In the genomic region with DNA sequence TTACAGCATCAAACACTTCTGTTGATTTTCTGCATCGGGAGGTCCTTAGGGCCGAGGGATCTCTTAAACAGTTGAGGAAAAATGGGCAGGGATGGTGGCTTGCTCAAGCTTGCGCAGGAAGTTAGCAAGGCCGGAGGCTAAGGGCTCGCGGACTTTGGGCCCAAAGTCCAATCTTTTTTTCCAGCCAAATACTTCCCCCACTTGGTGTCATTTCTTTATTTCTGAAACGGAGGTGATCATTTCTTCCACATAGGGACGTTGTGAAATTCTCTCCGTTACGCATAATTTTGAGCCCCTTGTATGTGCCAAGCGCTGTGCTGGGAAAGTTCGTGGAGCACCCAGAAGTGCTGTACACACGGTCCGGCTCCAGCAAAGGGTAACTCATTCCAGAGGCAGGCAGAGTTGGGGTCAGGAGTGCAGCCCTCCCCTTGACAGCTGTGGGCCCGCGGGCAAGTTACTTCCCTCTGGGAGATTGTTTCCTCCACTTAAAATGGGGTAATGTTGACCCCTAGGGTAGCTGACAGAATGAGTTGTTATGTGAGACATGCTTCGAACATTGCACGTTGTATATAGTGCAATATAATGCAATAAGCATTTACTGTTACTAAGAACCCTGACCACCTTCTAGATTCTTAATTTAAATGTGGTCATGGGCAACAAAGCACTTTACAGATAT, we compare ENCODE assay signal across 8 cellular contexts. TPM values are rescaled to one million over a fixed set of nuclear protein-coding genes. Genes with fewer than 3 reads are reported as not detected.
A peak's percentile ranks its signal among the peaks of the same experiment; 100 is the strongest.
DNase-seq lines count a peak whose midpoint lies in the region; FAIRE-seq and TF ChIP-seq lines count a peak whose summit lies in the region.

No MANE protein-coding gene starts in this region.

- H3K9me3 ChIP-seq in H1 (ENCODE audit: insufficient read depth in 2 of 2, low read depth in 1 of 2, low read length in 1 of 2) (no peaks in the 10 kb centered on the region), neural progenitor cell (ENCODE audit: low read depth) (no peaks in the 10 kb centered on the region)

- peaks cover 19 to 31% of the 10 kb centered on the region in 2 experiments for H4K20me1 ChIP-seq in H1 (replicated peaks in 1 of 2; ENCODE audit: control insufficient read depth in 1 of 2, insufficient read depth in 2 of 2, low read length in 2 of 2)
- peaks cover 31% of the 10 kb centered on the region for H4K20me1 ChIP-seq in neural progenitor cell (ENCODE audit: low read depth)

- peak overlapping the region; percentile 12 for H4K5ac ChIP-seq in H1 (ENCODE audit: insufficient read length, low read depth, low read length)

- no peak overlapping the region for H2BK120ac ChIP-seq in H1 (replicated peaks; ENCODE audit: low read depth, low read length)

- H2AK5ac ChIP-seq in H1 (ENCODE audit: low read depth, low read length) = no peak overlapping the region

- H3K18ac ChIP-seq in H1 (ENCODE audit: extremely low read depth, low read length) = no peak overlapping the region

- no peak overlapping the region for H3K4ac ChIP-seq in H1 (replicated peaks; ENCODE audit: insufficient read length, low read depth, low read length)

- H3F3A ChIP-seq in neural progenitor cell (ENCODE audit: low read depth) = peaks cover 18% of the 10 kb centered on the region

- CTCF ChIA-PET in H1 (lab: Charles Lee; ENCODE audit: partially characterized antibody) = interaction anchor here (1.0 to 19.7 kb wide), 5 partner anchors 10 to 171 kb away, joined by 3 to 361 read pairs (median 27); partner anchors contain the start of gene RPS19BP1

- H3K4me3 ChIP-seq in GM06990 (replicated peaks; ENCODE audit: low read depth, low read length) (peak overlapping the region; percentile 89), H1 (ENCODE audit: extremely low read depth in 1 of 4, insufficient read depth in 2 of 4, low read depth in 3 of 4, low read length in 4 of 4) (peak overlapping the region; percentile 68 to 88 (median 80)), neural progenitor cell (peak overlapping the region; percentile 83)

- FAIRE-seq in H1 (lab: Jason Lieb, UNC) = no peak

- WGBS in H1 (ENCODE audit: extremely low coverage in 1 of 2, insufficient coverage in 1 of 2, insufficient read length in 1 of 2, insufficient replicate concordance in 2 of 2, low coverage in 1 of 2, low lambda C conversion rate in 2 of 2, missing lambda C conversion rate in 1 of 2), 2 experiments = 54% methylated on average over 18 of the region's 18 CpGs; no CpG with 5 or more reads in 1 of the 2 experiments

- H2BK5ac ChIP-seq in H1 (ENCODE audit: low read depth, low read length) = no peak overlapping the region

- peak overlapping the region; percentile 97 for H3K4me3 Mint-ChIP-seq in neural progenitor cell

- peak overlapping the region; percentile 54 for H3K56ac ChIP-seq in H1 (replicated peaks; ENCODE audit: insufficient read length, low read depth, low read length)

- no peak overlapping the region for H4K8ac ChIP-seq in H1 (ENCODE audit: extremely low read depth, insufficient read depth, low read length)

- H3K4me1 ChIP-seq in H1 (replicated peaks in 1 of 4; ENCODE audit: control insufficient read depth in 3 of 4, insufficient read depth in 4 of 4, low read length in 3 of 4) (peaks cover 3 to 9% (median 4%) of the 10 kb centered on the region in 4 experiments; a peak in 6 of 7 replicates), neural progenitor cell (peaks cover 37% of the 10 kb centered on the region)

- H3K4me1 Mint-ChIP-seq in neural progenitor cell = peaks cover 43% of the 10 kb centered on the region

- TF ChIP-seq CTCF in GM06990 (IDR thresholded peaks at IDR 0.05; ENCODE audit: insufficient read depth, low read length, poor library complexity, severe bottlenecking) = no peak
- TF ChIP-seq CTCF in H1 (IDR thresholded peaks at IDR 0.05; ENCODE audit: control extremely low read depth in 1 of 3, insufficient read depth in 1 of 3, low read depth in 1 of 3, low read length in 3 of 3) = no peak
- no peak for TF ChIP-seq CTCF in neural progenitor cell (IDR thresholded peaks at IDR 0.05)

- peak overlapping the region; percentile 30 for H4K91ac ChIP-seq in H1 (replicated peaks; ENCODE audit: insufficient read length, low read length)

- H3K27me3 Mint-ChIP-seq in neural progenitor cell (ENCODE audit: insufficient read depth, low read depth) = peaks cover 4% of the 10 kb centered on the region

- no peak overlapping the region for H3K23ac ChIP-seq in H1 (ENCODE audit: insufficient read length)

- POLR2A ChIA-PET in H1 (lab: Charles Lee; ENCODE audit: partially characterized antibody) = interaction anchor here (1.2 to 4.6 kb wide), 5 partner anchors 8 to 98 kb away, joined by 3 to 42 read pairs (median 21); partner anchors contain the start of gene ATF4

- H3K27ac ChIP-seq in H1 (ENCODE audit: low read depth, low read length) (no peak overlapping the region), neural progenitor cell (no peak overlapping the region)

- no peak for TF ChIP-seq RAD21 in H1 (IDR thresholded peaks at IDR 0.05 in 1 of 2, conservative IDR thresholded peaks at IDR 0.05 in 1 of 2; ENCODE audit: low read depth in 2 of 2, low read length in 2 of 2)

- no peak overlapping the region for H2AFZ ChIP-seq in H1 (ENCODE audit: low read length)
- H2AFZ ChIP-seq in neural progenitor cell (replicated peaks) = no peak overlapping the region

- H3K79me1 ChIP-seq in H1 (ENCODE audit: low read depth, low read length) = peaks cover 3% of the 10 kb centered on the region; the same call in 1 of the 2 replicates

- H3K9ac ChIP-seq in H1 (replicated peaks in 1 of 4; ENCODE audit: extremely low read depth in 1 of 4, low read depth in 3 of 4, low read length in 3 of 4) (peak overlapping the region; percentile 14 to 69 (median 33); a peak in 4 of 7 replicates), neural progenitor cell (peak overlapping the region; percentile 63)

- H3K27me3 ChIP-seq in GM06990 (replicated peaks; ENCODE audit: control insufficient read depth, insufficient read depth, low read length) = no peaks in the 10 kb centered on the region
- peaks cover 6 to 58% (median 40%) of the 10 kb centered on the region in 4 experiments for H3K27me3 ChIP-seq in H1 (replicated peaks in 1 of 4; ENCODE audit: control insufficient read depth in 3 of 4, extremely low read depth in 1 of 4, insufficient read depth in 3 of 4, low read length in 3 of 4)
- H3K27me3 ChIP-seq in neural progenitor cell = peaks cover 15% of the 10 kb centered on the region

- no peak overlapping the region for H3K14ac ChIP-seq in H1 (ENCODE audit: insufficient read length)

- no peak overlapping the region for H3K27ac Mint-ChIP-seq in neural progenitor cell

- no peak overlapping the region for H2BK12ac ChIP-seq in H1 (ENCODE audit: low read depth, low read length)

- H3K4me2 ChIP-seq in H1 (ENCODE audit: insufficient read depth in 1 of 2, low read depth in 2 of 2, low read length in 2 of 2) (peak overlapping the region; percentile 77 to 86), neural progenitor cell (peak overlapping the region; percentile 94)

- H2BK20ac ChIP-seq in H1 (ENCODE audit: low read length) = no peak overlapping the region

- H3K23me2 ChIP-seq in H1 (ENCODE audit: low read depth, low read length) = peaks cover 5% of the 10 kb centered on the region

- TF ChIP-seq POLR2A in H1 (IDR thresholded peaks at IDR 0.05; ENCODE audit: control extremely low read depth in 1 of 2, low read depth in 2 of 2, low read length in 2 of 2) = no peak

- H2BK15ac ChIP-seq in H1 (ENCODE audit: low read length) = no peak overlapping the region

- no peak for TF ChIP-seq EP300 in H1 (IDR thresholded peaks at IDR 0.05; ENCODE audit: borderline replicate concordance in 1 of 2, low read depth in 2 of 2, low read length in 2 of 2)

- no peak for DNase-seq in GM06990 (ENCODE audit: extremely low read depth, insufficient read length)
- peak; percentile 33 to 61 for DNase-seq in NOMO-1 (lab: John Stamatoyannopoulos, UW; ENCODE audit: unreplicated experiment in 2 of 2)
- no peak for DNase-seq in H1 (ENCODE audit: low read depth in 1 of 2, low spot score in 2 of 2)
- no peak for DNase-seq in neural progenitor cell (ENCODE audit: low spot score)
- no peak for DNase-seq in effector CD8-positive, alpha-beta T cell (lab: John Stamatoyannopoulos, UW)
- DNase-seq in GDM1 (lab: John Stamatoyannopoulos, UW) = no peak
- DNase-seq in SKM-1 (lab: John Stamatoyannopoulos, UW; ENCODE audit: unreplicated experiment) = no peak
- no peak for DNase-seq in COLO829 (ENCODE audit: low spot score)

- peaks cover 5 to 13% of the 10 kb centered on the region in 2 experiments; a peak in 3 of 4 replicates for H3K79me2 ChIP-seq in H1 (ENCODE audit: control insufficient read depth in 1 of 2, insufficient read depth in 2 of 2, low read length in 2 of 2)
- H3K79me2 ChIP-seq in neural progenitor cell (ENCODE audit: low read depth) = peaks cover 22% of the 10 kb centered on the region

- H3K9me3 Mint-ChIP-seq in neural progenitor cell = no peaks in the 10 kb centered on the region

- H3K36me3 ChIP-seq in GM06990 (ENCODE audit: control insufficient read depth, insufficient read depth, low read length) = peaks cover 16% of the 10 kb centered on the region
- H3K36me3 ChIP-seq in H1 (ENCODE audit: control insufficient read depth in 2 of 4, insufficient read depth in 4 of 4, low read length in 3 of 4) = peaks cover 5 to 38% (median 22%) of the 10 kb centered on the region in 4 experiments
- no peaks in the 10 kb centered on the region for H3K36me3 ChIP-seq in neural progenitor cell

- H3K36me3 Mint-ChIP-seq in neural progenitor cell = peaks cover 23% of the 10 kb centered on the region

RNA-seq across cellular contexts. Expression of gene MIEF1, which starts 0.8 kb away (rescaled TPM):
- total RNA-seq in H1 (2021; fragmentation: NEBNext Ultra II Directional; extraction: Animal tissue kit (Norgen Biotek cat#: 25700)) = 31.4 and 32.7 TPM in 2 replicates
- 16.8 and 21.0 TPM in 2 replicates for polyA plus RNA-seq in H1 (2011; rRNA removed)
- 16.4 TPM for polyA plus RNA-seq in H1 (2011; cell fraction: cytosol; rRNA removed)
- polyA plus RNA-seq in H1 (2011; cell fraction: nucleus; rRNA removed) = 18.5 TPM
- polyA plus RNA-seq in H1 (2012, experiment 1 of 2) = 22.0 to 25.2 TPM (median 22.9 TPM) in 4 replicates
- 14.3 TPM for polyA plus RNA-seq in H1 (2012, experiment 2 of 2)
- polyA plus RNA-seq in H1 (2013, experiment 1 of 2) = 18.5 TPM
- polyA plus RNA-seq in H1 (2013, experiment 2 of 2) = 18.4 TPM
- polyA minus RNA-seq in H1 (2011; rRNA and poly(A)+ RNA removed) = 36.0 and 36.1 TPM in 2 replicates
- polyA minus RNA-seq in H1 (2011; cell fraction: cytosol; rRNA and poly(A)+ RNA removed) = 17.9 TPM
- 17.9 TPM for polyA minus RNA-seq in H1 (2011; cell fraction: nucleus; rRNA and poly(A)+ RNA removed)
- total RNA-seq in neural progenitor cell (ENCODE audit: low replicate concordance) = 22.0 and 32.7 TPM in 2 replicates

RNA-seq across cellular contexts. Expression of gene ATF4, which starts 17.4 kb away (rescaled TPM):
- 543 and 553 TPM in 2 replicates for total RNA-seq in H1 (2021; fragmentation: NEBNext Ultra II Directional; extraction: Animal tissue kit (Norgen Biotek cat#: 25700))
- polyA plus RNA-seq in H1 (2011; rRNA removed) = 685 and 704 TPM in 2 replicates
- polyA plus RNA-seq in H1 (2011; cell fraction: cytosol; rRNA removed) = 868 TPM
- polyA plus RNA-seq in H1 (2011; cell fraction: nucleus; rRNA removed) = 703 TPM
- polyA plus RNA-seq in H1 (2012, experiment 1 of 2) = 598 to 685 TPM (median 617 TPM) in 4 replicates
- 699 TPM for polyA plus RNA-seq in H1 (2012, experiment 2 of 2)
- 476 TPM for polyA plus RNA-seq in H1 (2013, experiment 1 of 2)
- polyA plus RNA-seq in H1 (2013, experiment 2 of 2) = 475 TPM
- polyA minus RNA-seq in H1 (2011; rRNA and poly(A)+ RNA removed) = 314 and 359 TPM in 2 replicates
- 150 TPM for polyA minus RNA-seq in H1 (2011; cell fraction: cytosol; rRNA and poly(A)+ RNA removed)
- polyA minus RNA-seq in H1 (2011; cell fraction: nucleus; rRNA and poly(A)+ RNA removed) = 255 TPM
- 189 and 230 TPM in 2 replicates for total RNA-seq in neural progenitor cell (ENCODE audit: low replicate concordance)

RNA-seq across cellular contexts. Expression of gene RPS19BP1, which starts 29.6 kb away (rescaled TPM):
- 77.5 and 77.9 TPM in 2 replicates for total RNA-seq in H1 (2021; fragmentation: NEBNext Ultra II Directional; extraction: Animal tissue kit (Norgen Biotek cat#: 25700))
- polyA plus RNA-seq in H1 (2011; rRNA removed) = 97.9 and 120 TPM in 2 replicates
- 120 TPM for polyA plus RNA-seq in H1 (2011; cell fraction: cytosol; rRNA removed)
- polyA plus RNA-seq in H1 (2011; cell fraction: nucleus; rRNA removed) = 94.6 TPM
- 79.6 to 99.4 TPM (median 89.0 TPM) in 4 replicates for polyA plus RNA-seq in H1 (2012, experiment 1 of 2)
- polyA plus RNA-seq in H1 (2012, experiment 2 of 2) = 100 TPM
- polyA plus RNA-seq in H1 (2013, experiment 1 of 2) = 71.2 TPM
- polyA plus RNA-seq in H1 (2013, experiment 2 of 2) = 71.6 TPM
- polyA minus RNA-seq in H1 (2011; rRNA and poly(A)+ RNA removed) = 7.8 and 8.1 TPM in 2 replicates
- 16.2 TPM for polyA minus RNA-seq in H1 (2011; cell fraction: cytosol; rRNA and poly(A)+ RNA removed)
- 23.8 TPM for polyA minus RNA-seq in H1 (2011; cell fraction: nucleus; rRNA and poly(A)+ RNA removed)
- 27.7 and 68.3 TPM in 2 replicates for total RNA-seq in neural progenitor cell (ENCODE audit: low replicate concordance)

RNA-seq across cellular contexts. Expression of gene MGAT3, which starts 46.1 kb away (rescaled TPM):
- 8.5 and 9.2 TPM in 2 replicates for total RNA-seq in H1 (2021; fragmentation: NEBNext Ultra II Directional; extraction: Animal tissue kit (Norgen Biotek cat#: 25700))
- polyA plus RNA-seq in H1 (2011; rRNA removed) = 4.3 and 6.3 TPM in 2 replicates
- 4.7 TPM for polyA plus RNA-seq in H1 (2011; cell fraction: cytosol; rRNA removed)
- polyA plus RNA-seq in H1 (2011; cell fraction: nucleus; rRNA removed) = 6.4 TPM
- 6.4 to 8.6 TPM (median 7.1 TPM) in 4 replicates for polyA plus RNA-seq in H1 (2012, experiment 1 of 2)
- 5.9 TPM for polyA plus RNA-seq in H1 (2012, experiment 2 of 2)
- polyA plus RNA-seq in H1 (2013, experiment 1 of 2) = 5.5 TPM
- polyA plus RNA-seq in H1 (2013, experiment 2 of 2) = 5.2 TPM
- 5.9 and 6.3 TPM in 2 replicates for polyA minus RNA-seq in H1 (2011; rRNA and poly(A)+ RNA removed)
- polyA minus RNA-seq in H1 (2011; cell fraction: cytosol; rRNA and poly(A)+ RNA removed) = 7.0 TPM
- 4.2 TPM for polyA minus RNA-seq in H1 (2011; cell fraction: nucleus; rRNA and poly(A)+ RNA removed)
- 7.5 and 18.5 TPM in 2 replicates for total RNA-seq in neural progenitor cell (ENCODE audit: low replicate concordance)

Comparison
In these comparisons a context has a peak if more than half of its experiments do, and no peak if none do; other contexts are left out.
1. DNase-seq: peak in NOMO-1 (2 of 2); none in GM06990 (single experiment), H1 (0 of 2), neural progenitor cell (single experiment), effector CD8-positive, alpha-beta T cell (single experiment), GDM1 (single experiment), SKM-1 (single experiment) and COLO829 (single experiment).
2. Peak in every context shown above with its lines, with median percentiles within 50 percentile points of each other: H3K4me3 ChIP-seq.